9 cellular contexts compared by ENCODE assay signal in the genomic region with DNA sequence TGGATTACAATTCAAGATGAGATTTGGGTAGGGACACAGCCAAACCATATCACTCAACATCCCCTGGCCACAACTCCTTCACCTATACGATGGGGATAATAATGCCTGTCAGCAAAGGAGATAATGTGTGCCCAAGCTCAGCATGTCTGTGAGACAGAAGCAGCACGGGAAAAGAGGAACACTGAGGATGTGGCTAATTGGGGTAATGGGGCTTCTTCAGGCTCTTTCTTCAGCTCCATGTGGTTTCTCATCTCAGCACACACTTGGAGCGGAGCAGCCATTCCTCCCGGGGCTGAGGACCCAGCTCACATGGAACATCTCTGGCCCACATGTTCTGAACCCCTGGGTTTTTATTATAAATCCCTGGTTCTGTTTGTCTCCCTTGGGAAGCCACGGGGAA.
A peak's percentile ranks its signal among the peaks of the same experiment; 100 is the strongest.
DNase-seq lines count a peak whose midpoint lies in the region; ATAC-seq and TF ChIP-seq lines count a peak whose summit lies in the region.
"Had no signal": no experiment of that assay in that cellular context is flagged by ENCODE, and none has a peak within 500 bp of the region (broad histone marks: within the 10 kb centered on the region; RNA-seq: fewer than 3 reads in every experiment).

No MANE protein-coding gene starts in this region.

- no peak overlapping the region for H3K4me2 ChIP-seq in skeletal muscle satellite cell (ENCODE audit: low read length)

- intact Hi-C loops in esophagus squamous epithelium (cut with DNase I) = loop anchor here (10.0 kb wide), 1 partner anchor 136 kb away; the partner anchor contains the start of gene NAMPT

- peak overlapping the region; percentile 43 to 91 (median 82) for H3K27ac ChIP-seq in esophagus squamous epithelium

- WGBS in esophagus squamous epithelium, 2 donors = 55 to 61% methylated on average over 5 of the region's 5 CpGs

- H3K36me3 ChIP-seq in esophagus squamous epithelium = no peaks in the 10 kb centered on the region
- no peaks in the 10 kb centered on the region for H3K36me3 ChIP-seq in skeletal muscle satellite cell (ENCODE audit: insufficient read depth, low read length)
- H3K36me3 ChIP-seq: brain microvascular endothelial cell had no signal

- H3K27me3 ChIP-seq in esophagus squamous epithelium (no peaks in the 10 kb centered on the region), skeletal muscle satellite cell (ENCODE audit: control insufficient read depth, insufficient read depth, low read length) (no peaks in the 10 kb centered on the region)
- H3K27me3 ChIP-seq: brain microvascular endothelial cell had no signal

- H3K9me3 ChIP-seq in esophagus squamous epithelium (peaks cover 0 to 11% (median 0%) of the 10 kb centered on the region in 3 donors), skeletal muscle satellite cell (replicated peaks; ENCODE audit: low read length) (no peaks in the 10 kb centered on the region)

- H3K9ac ChIP-seq in skeletal muscle satellite cell (ENCODE audit: low read depth, low read length) = peak overlapping the region; percentile 44

- no peak for ATAC-seq in HG02642 (IDR thresholded peaks at IDR 0.05; ENCODE audit: poor library complexity, unreplicated experiment)

- DNase-seq in CD1c-positive myeloid dendritic cell (ENCODE audit: extremely low spot score) = peak; percentile 15
- peak; percentile 14 for DNase-seq in MV-4-11 (lab: John Stamatoyannopoulos, UW)
- DNase-seq in esophagus squamous epithelium (lab: John Stamatoyannopoulos, UW) = no peak
- no peak for DNase-seq in DMS114 treated with DMSO at 0.1 percent for 48 hours (lab: John Stamatoyannopoulos, UW; ENCODE audit: unreplicated experiment)
- no peak for DNase-seq in GOT3 (lab: John Stamatoyannopoulos, UW)
- DNase-seq: stimulated activated CD8-positive, alpha-beta memory T cell treated with anti-CD3 and anti-CD28 coated beads, Interleukin-4, amount 100 ng/mL, for 48 hours had no signal

- H3K4me3 ChIP-seq in esophagus squamous epithelium (no peak overlapping the region), skeletal muscle satellite cell (ENCODE audit: low read length) (no peak overlapping the region)

- H3K4me1 ChIP-seq in esophagus squamous epithelium (peaks cover 24 to 88% (median 71%) of the 10 kb centered on the region in 3 donors), skeletal muscle satellite cell (ENCODE audit: control insufficient read depth, insufficient read depth, low read length) (peaks cover 26% of the 10 kb centered on the region)

- TF ChIP-seq POLR2A in esophagus squamous epithelium (IDR thresholded peaks at IDR 0.05) = no peak

- no peak for TF ChIP-seq CTCF in esophagus squamous epithelium (IDR thresholded peaks at IDR 0.05)

Comparison
In these comparisons a context has a peak if more than half of its experiments do, and no peak if none do; other contexts are left out.
1. DNase-seq: peak in CD1c-positive myeloid dendritic cell (single experiment) and MV-4-11 (single experiment); none in esophagus squamous epithelium (single experiment), DMS114 treated with DMSO at 0.1 percent for 48 hours (single experiment) and GOT3 (single experiment).